In the genomic region with DNA sequence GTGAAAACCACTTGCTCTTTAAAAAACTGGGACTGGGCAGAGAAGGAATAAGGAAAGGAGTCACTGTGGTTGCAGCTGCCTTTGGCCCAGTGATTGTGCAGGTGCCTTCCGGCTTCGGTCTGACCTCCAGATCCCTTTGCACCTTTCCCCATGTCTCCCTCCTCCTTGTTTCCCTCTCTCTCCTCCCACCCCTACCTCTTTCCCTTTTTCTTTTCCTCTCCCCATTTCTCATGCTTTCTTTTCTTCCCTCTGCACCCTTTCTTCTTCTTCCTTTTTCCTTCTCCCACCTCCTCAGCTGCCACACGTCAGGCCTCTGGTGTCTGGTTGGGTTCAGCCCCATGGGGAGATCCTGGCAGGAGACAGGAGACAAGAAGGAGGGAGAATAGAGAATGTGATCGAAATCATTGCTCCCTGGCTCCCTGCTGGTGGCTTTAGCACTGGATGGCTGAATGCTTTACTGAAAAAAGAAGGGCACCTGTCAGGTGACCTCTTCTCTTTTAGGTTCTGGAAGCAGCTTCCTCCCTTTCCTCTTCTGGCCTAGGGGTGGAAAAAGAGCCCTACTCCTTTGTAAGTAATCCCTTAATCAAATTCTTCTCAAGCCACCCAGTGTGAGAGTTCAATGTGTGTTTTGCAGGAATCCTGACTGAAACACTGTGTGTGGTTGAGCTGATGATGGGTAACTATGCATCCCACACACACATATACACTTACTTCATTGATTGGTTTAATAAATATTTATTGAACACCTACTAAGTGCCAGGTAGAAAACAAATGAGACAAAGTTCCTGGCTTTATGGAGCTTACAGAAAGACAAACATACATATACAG, we compare ENCODE assay signal across 13 cellular contexts.
DNase-seq lines count a peak whose midpoint lies in the region; ATAC-seq and TF ChIP-seq lines count a peak whose summit lies in the region.
"Had no signal": no experiment of that assay in that cellular context is flagged by ENCODE, and none has a peak within 500 bp of the region (broad histone marks: within the 10 kb centered on the region; RNA-seq: fewer than 3 reads in every experiment).

No MANE protein-coding gene starts in this region.

- H3K9ac ChIP-seq in endodermal cell (ENCODE audit: extremely low read depth, low read length, poor library complexity, severe bottlenecking) = no peak overlapping the region

- H3K9me3 ChIP-seq in HEK293 (ENCODE audit: control insufficient read depth, insufficient read depth, low read depth, low read length) (no peaks in the 10 kb centered on the region), endodermal cell (ENCODE audit: control insufficient read depth, low read length) (no peaks in the 10 kb centered on the region), mucosa of descending colon (no peaks in the 10 kb centered on the region), tibial nerve (no peaks in the 10 kb centered on the region)
- H3K9me3 ChIP-seq: Caco-2 had no signal

- H3K27me3 ChIP-seq in endodermal cell (ENCODE audit: control insufficient read depth, insufficient read depth, low read length, poor library complexity, severe bottlenecking) (no peaks in the 10 kb centered on the region), dorsolateral prefrontal cortex (no peaks in the 10 kb centered on the region), tibial nerve (peaks cover 0 to 9% of the 10 kb centered on the region in 2 donors)

- DNase-seq in NCI-H69 (lab: John Stamatoyannopoulos, UW) (peak; percentile 83), endodermal cell (peak; percentile 72), mucosa of descending colon (peak in 2 of 3 donors; percentile 17 to 28), dorsolateral prefrontal cortex (no peak), tibial nerve (ENCODE audit: low spot score in 2 of 2) (no peak)
- no peak for DNase-seq in activated T-cell treated with anti-CD3 and anti-CD28 coated beads, Interleukin-2, amount 50 U/mL, for 24 hours
- DNase-seq: ACHN, NCI-H1092, NCI-H1694, NCI-H345, NCI-H526 treated with DMSO at 0.1 percent for 48 hours had no signal

- POLR2A ChIA-PET in HEK293 (lab: Yijun Ruan, JAX) = no interaction called here

- WGBS in endodermal cell (ENCODE audit: insufficient coverage in 1 of 2, insufficient read length in 1 of 2), 2 experiments = 62 to 67% methylated on average over 3 to 4 of the region's 4 CpGs
- WGBS in tibial nerve, 2 donors = 59 to 76% methylated on average over 4 of the region's 4 CpGs

- peak overlapping the region; percentile 72 for H3K27ac Mint-ChIP-seq in endodermal cell
- no peak overlapping the region for H3K27ac Mint-ChIP-seq in activated T-cell treated with anti-CD3 and anti-CD28 coated beads, Interleukin-2, amount 50 U/mL, for 24 hours

- H3K36me3 ChIP-seq in HEK293 (ENCODE audit: control insufficient read depth in 2 of 2, insufficient read depth in 1 of 2, low read length in 2 of 2) = no peaks in the 10 kb centered on the region
- no peaks in the 10 kb centered on the region for H3K36me3 ChIP-seq in endodermal cell (ENCODE audit: control insufficient read depth, insufficient read depth, low read length)
- H3K36me3 ChIP-seq in mucosa of descending colon (ENCODE audit: low read depth) = no peaks in the 10 kb centered on the region
- H3K36me3 ChIP-seq in tibial nerve = no peaks in the 10 kb centered on the region

- no peaks in the 10 kb centered on the region for H3K36me3 Mint-ChIP-seq in endodermal cell (ENCODE audit: low read depth)
- H3K36me3 Mint-ChIP-seq in activated T-cell treated with anti-CD3 and anti-CD28 coated beads, Interleukin-2, amount 50 U/mL, for 24 hours (ENCODE audit: low read depth) = no peaks in the 10 kb centered on the region

- H3K4me1 Mint-ChIP-seq in endodermal cell = peaks cover 35% of the 10 kb centered on the region
- no peaks in the 10 kb centered on the region for H3K4me1 Mint-ChIP-seq in activated T-cell treated with anti-CD3 and anti-CD28 coated beads, Interleukin-2, amount 50 U/mL, for 24 hours (ENCODE audit: low read depth)

- no peak for TF ChIP-seq EP300 in tibial nerve (IDR thresholded peaks at IDR 0.05)

- no peaks in the 10 kb centered on the region for H3K27me3 Mint-ChIP-seq in endodermal cell (ENCODE audit: insufficient read depth)
- peaks cover 33% of the 10 kb centered on the region for H3K27me3 Mint-ChIP-seq in activated T-cell treated with anti-CD3 and anti-CD28 coated beads, Interleukin-2, amount 50 U/mL, for 24 hours

- CTCF ChIA-PET in HEK293 (lab: Yijun Ruan, JAX) = interaction anchor here (0.9 to 1.6 kb wide), 2 partner anchors 49 to 124 kb away, joined by 3 to 7 read pairs; no protein-coding TSS in a partner anchor

- TF ChIP-seq POLR2A in tibial nerve (IDR thresholded peaks at IDR 0.05) = no peak

- no peak overlapping the region for H3K4me3 Mint-ChIP-seq in endodermal cell
- H3K4me3 Mint-ChIP-seq in activated T-cell treated with anti-CD3 and anti-CD28 coated beads, Interleukin-2, amount 50 U/mL, for 24 hours = no peak overlapping the region

- H3K4me3 ChIP-seq in HEK293 (ENCODE audit: low read depth, low read length) (no peak overlapping the region), endodermal cell (ENCODE audit: low read length) (peak overlapping the region; percentile 5), mucosa of descending colon (no peak overlapping the region), dorsolateral prefrontal cortex (no peak overlapping the region), tibial nerve (no peak overlapping the region)

- H3K27ac ChIP-seq in HEK293 (ENCODE audit: extremely low read depth, low read depth, low read length) (no peak overlapping the region), endodermal cell (ENCODE audit: low read depth, low read length) (no peak overlapping the region), dorsolateral prefrontal cortex (no peak overlapping the region), tibial nerve (no peak overlapping the region)

- intact Hi-C loops in mucosa of descending colon (cut with DNase I, micrococcal nuclease) (no loop called here), dorsolateral prefrontal cortex (cut with DNase I) (no loop called here)

- H3K4me1 ChIP-seq in HEK293 (ENCODE audit: control insufficient read depth, insufficient read depth, low read length) (peaks cover 10% of the 10 kb centered on the region), endodermal cell (ENCODE audit: control insufficient read depth, insufficient read depth, low read length) (peaks cover 6% of the 10 kb centered on the region), mucosa of descending colon (ENCODE audit: low read depth) (no peaks in the 10 kb centered on the region), tibial nerve (peaks cover 0 to 3% (median 0%) of the 10 kb centered on the region in 4 donors)
- H3K4me1 ChIP-seq: Caco-2 had no signal

- ATAC-seq in mucosa of descending colon = peak; percentile 50

- no peaks in the 10 kb centered on the region for H3K9me3 Mint-ChIP-seq in endodermal cell
- no peaks in the 10 kb centered on the region for H3K9me3 Mint-ChIP-seq in activated T-cell treated with anti-CD3 and anti-CD28 coated beads, Interleukin-2, amount 50 U/mL, for 24 hours

- no peak for TF ChIP-seq CTCF in HEK293 (tag by site-specific recombination; IDR thresholded peaks at IDR 0.05)
- TF ChIP-seq CTCF in endodermal cell (conservative IDR thresholded peaks at IDR 0.05) = peak; percentile 25
- no peak for TF ChIP-seq CTCF in mucosa of descending colon (IDR thresholded peaks at IDR 0.05)
- TF ChIP-seq CTCF in dorsolateral prefrontal cortex (IDR thresholded peaks at IDR 0.05 in 54 of 56, conservative IDR thresholded peaks at IDR 0.05 in 2 of 56; ENCODE audit: low read depth in 1 of 56, partially characterized antibody in 56 of 56) = no peak
- no peak for TF ChIP-seq CTCF in tibial nerve (IDR thresholded peaks at IDR 0.05)

TF ChIP-seq in HEK293, 187 proteins besides CTCF, POLR2A, EP300 and RAD21 (continues in another document):
- TF ChIP-seq ZNF521 (tag by site-specific recombination; IDR thresholded peaks at IDR 0.05) = no peak
- TF ChIP-seq ZNF404 (tag by site-specific recombination; IDR thresholded peaks at IDR 0.05) = no peak
- TF ChIP-seq ZNF302 (tag by site-specific recombination; IDR thresholded peaks at IDR 0.05; ENCODE audit: low read depth) = no peak
- peak; percentile 23; the same call in 1 of the 2 replicates for TF ChIP-seq EGR2 (tag by site-specific recombination; IDR thresholded peaks at IDR 0.05; ENCODE audit: low read depth)
- no peak for TF ChIP-seq ZBTB8A (tag by site-specific recombination; IDR thresholded peaks at IDR 0.05)
- TF ChIP-seq ZSCAN30 (tag by site-specific recombination; IDR thresholded peaks at IDR 0.05) = no peak
- no peak for TF ChIP-seq ZNF239 (tag by site-specific recombination; IDR thresholded peaks at IDR 0.05)
- no peak for TF ChIP-seq ZNF23 (tag by site-specific recombination; IDR thresholded peaks at IDR 0.05; ENCODE audit: borderline replicate concordance)
- TF ChIP-seq KLF16 (tag by site-specific recombination; IDR thresholded peaks at IDR 0.05) = no peak
- no peak for TF ChIP-seq TCF7L2 (IDR thresholded peaks at IDR 0.05; ENCODE audit: borderline replicate concordance, low read depth, low read length)
- TF ChIP-seq ZIC2 (tag by site-specific recombination; IDR thresholded peaks at IDR 0.05) = peak; percentile 74
- TF ChIP-seq, protein P1, sequence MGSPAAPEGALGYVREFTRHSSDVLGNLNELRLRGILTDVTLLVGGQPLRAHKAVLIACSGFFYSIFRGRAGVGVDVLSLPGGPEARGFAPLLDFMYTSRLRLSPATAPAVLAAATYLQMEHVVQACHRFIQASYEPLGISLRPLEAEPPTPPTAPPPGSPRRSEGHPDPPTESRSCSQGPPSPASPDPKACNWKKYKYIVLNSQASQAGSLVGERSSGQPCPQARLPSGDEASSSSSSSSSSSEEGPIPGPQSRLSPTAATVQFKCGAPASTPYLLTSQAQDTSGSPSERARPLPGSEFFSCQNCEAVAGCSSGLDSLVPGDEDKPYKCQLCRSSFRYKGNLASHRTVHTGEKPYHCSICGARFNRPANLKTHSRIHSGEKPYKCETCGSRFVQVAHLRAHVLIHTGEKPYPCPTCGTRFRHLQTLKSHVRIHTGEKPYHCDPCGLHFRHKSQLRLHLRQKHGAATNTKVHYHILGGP (tag by site-specific recombination; IDR thresholded peaks at IDR 0.05) = no peak
- TF ChIP-seq ZNF768 (tag by site-specific recombination; IDR thresholded peaks at IDR 0.05) = no peak
- TF ChIP-seq ZNF777 (tag by site-specific recombination; IDR thresholded peaks at IDR 0.05; ENCODE audit: borderline replicate concordance) = no peak
- TF ChIP-seq, protein P2, sequence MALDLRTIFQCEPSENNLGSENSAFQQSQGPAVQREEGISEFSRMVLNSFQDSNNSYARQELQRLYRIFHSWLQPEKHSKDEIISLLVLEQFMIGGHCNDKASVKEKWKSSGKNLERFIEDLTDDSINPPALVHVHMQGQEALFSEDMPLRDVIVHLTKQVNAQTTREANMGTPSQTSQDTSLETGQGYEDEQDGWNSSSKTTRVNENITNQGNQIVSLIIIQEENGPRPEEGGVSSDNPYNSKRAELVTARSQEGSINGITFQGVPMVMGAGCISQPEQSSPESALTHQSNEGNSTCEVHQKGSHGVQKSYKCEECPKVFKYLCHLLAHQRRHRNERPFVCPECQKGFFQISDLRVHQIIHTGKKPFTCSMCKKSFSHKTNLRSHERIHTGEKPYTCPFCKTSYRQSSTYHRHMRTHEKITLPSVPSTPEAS (tag by site-specific recombination; IDR thresholded peaks at IDR 0.05) = no peak
- TF ChIP-seq ZNF610 (tag by site-specific recombination; IDR thresholded peaks at IDR 0.05; ENCODE audit: borderline replicate concordance) = no peak

Comparison
In these comparisons a context has a peak if more than half of its experiments do, and no peak if none do; other contexts are left out.
1. DNase-seq: peak in NCI-H69 (single experiment), endodermal cell (single experiment) and mucosa of descending colon (2 of 3); none in dorsolateral prefrontal cortex (0 of 10), tibial nerve (0 of 2) and activated T-cell treated with anti-CD3 and anti-CD28 coated beads, Interleukin-2, amount 50 U/mL, for 24 hours (single experiment).